In genomic region chr3:36494461-36495109, GRCh38 we compare ENCODE assay signal across 1 cellular context.
TF ChIP-seq lines count a peak whose summit lies in the region.

No MANE protein-coding gene starts in this region.

TF ChIP-seq in GM23338, 12 proteins besides CTCF, POLR2A, EP300 and RAD21 (continued from another document):
- TF ChIP-seq JUNB (IDR thresholded peaks at IDR 0.05; ENCODE audit: unreplicated experiment) (no peak), ETS1 (IDR thresholded peaks at IDR 0.05) (no peak), EZH2phosphoT487 (IDR thresholded peaks at IDR 0.05; ENCODE audit: unreplicated experiment) (no peak), POLR2AphosphoS5 (IDR thresholded peaks at IDR 0.05; ENCODE audit: low read depth) (no peak), NANOG (IDR thresholded peaks at IDR 0.05; ENCODE audit: borderline replicate concordance) (no peak), CREB1 (CRISPR knock-in tag; IDR thresholded peaks at IDR 0.05; ENCODE audit: low read depth) (no peak), EZH2 (IDR thresholded peaks at IDR 0.05; ENCODE audit: low read depth, unreplicated experiment) (no peak), ZNF462 (CRISPR knock-in tag; IDR thresholded peaks at IDR 0.05) (no peak), ZNF331 (CRISPR knock-in tag; IDR thresholded peaks at IDR 0.05; ENCODE audit: low read depth) (no peak), STAT1 (IDR thresholded peaks at IDR 0.05; ENCODE audit: unreplicated experiment) (no peak)
